1 cellular context compared by ENCODE assay signal in genomic region chr16:82715833-82716232, GRCh38.
TF ChIP-seq lines count a peak whose summit lies in the region.

No MANE protein-coding gene starts in this region.

TF ChIP-seq in H1, 55 proteins besides CTCF, POLR2A, EP300 and RAD21:
- TF ChIP-seq CHD2 (IDR thresholded peaks at IDR 0.05; ENCODE audit: low read length) (no peak), POLR2AphosphoS5 (IDR thresholded peaks at IDR 0.05; ENCODE audit: low read depth, low read length) (no peak), SP1 (IDR thresholded peaks at IDR 0.05; ENCODE audit: low read depth, low read length) (no peak), MAX (IDR thresholded peaks at IDR 0.05) (no peak), YY1 (IDR thresholded peaks at IDR 0.05; ENCODE audit: low read depth, low read length) (no peak), TCF12 (IDR thresholded peaks at IDR 0.05; ENCODE audit: low read depth, low read length) (no peak), SIX5 (IDR thresholded peaks at IDR 0.05; ENCODE audit: low read depth, low read length) (no peak)
TF ChIP-seq in H1: peak in this region for 0.
